In the genomic region with DNA sequence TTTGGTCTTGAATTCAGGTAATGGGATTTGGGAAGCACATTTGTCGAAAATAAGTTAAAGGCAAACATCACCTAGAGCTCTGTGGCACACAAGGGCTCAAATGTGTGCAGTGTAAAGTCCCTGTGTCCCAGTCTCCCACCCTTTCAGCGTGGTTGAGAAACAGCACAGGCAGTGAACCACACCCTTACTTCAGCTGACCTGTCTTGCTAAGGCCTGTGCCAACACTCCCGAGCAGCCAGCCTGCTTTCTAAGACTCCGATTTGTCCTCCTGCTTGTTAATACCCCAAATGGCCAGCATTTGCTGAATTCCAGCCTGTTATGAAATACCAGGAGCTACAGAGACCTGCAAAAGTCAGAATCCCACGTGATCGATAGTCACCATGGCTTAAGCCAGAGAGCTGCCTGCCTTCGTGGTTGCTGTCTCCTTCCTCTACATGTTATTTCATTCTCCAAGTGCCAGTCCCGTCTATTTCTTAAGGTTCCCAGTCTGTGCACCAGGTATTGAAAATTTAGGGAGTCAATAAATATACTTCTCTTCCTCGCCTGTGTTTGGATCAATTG, we compare ENCODE assay signal across 18 cellular contexts.
"Had no signal": no experiment of that assay in that cellular context is flagged by ENCODE, and none has a peak within 500 bp of the region (broad histone marks: within the 10 kb centered on the region; RNA-seq: fewer than 3 reads in every experiment).

No MANE protein-coding gene starts in this region.

- H3K27ac ChIP-seq: breast epithelium, colonic mucosa, epithelial cell of prostate, spleen, thyroid gland had no signal

- H3K4me1 ChIP-seq: breast epithelium, colonic mucosa, spleen, thyroid gland had no signal

- DNase-seq: activated CD4-positive, alpha-beta T cell treated with anti-CD3 and anti-CD28 coated beads for 1 hour; activated CD4-positive, alpha-beta T cell treated with anti-CD3 and anti-CD28 coated beads, Interleukin-2, amount 50 U/mL, for 48 hours; activated naive CD4-positive, alpha-beta T cell treated with Interleukin-2 at 50 U/mL for 16 hours; activated naive CD8-positive, alpha-beta T cell treated with anti-CD3 and anti-CD28 coated beads for 36 hours; activated T-cell treated with anti-CD3 and anti-CD28 coated beads, Interleukin-2, amount 50 U/mL, for 48 hours; colonic mucosa; foreskin fibroblast; immature natural killer cell; mesenchymal stem cell; occipital lobe; posterior cingulate gyrus; spleen; stimulated activated CD4-positive, alpha-beta T cell treated with anti-CD3 and anti-CD28 coated beads, Interleukin-4, amount 100 ng/mL, for 24 hours; stimulated activated naive CD4-positive, alpha-beta T cell treated with Interleukin-2 at 50 U/mL for 16 hours; T-helper 1 cell; thyroid gland had no signal

- H3K36me3 ChIP-seq: breast epithelium, colonic mucosa, spleen, thyroid gland had no signal

- H3K27me3 ChIP-seq: breast epithelium, colonic mucosa, spleen, thyroid gland had no signal

- H3K9me3 ChIP-seq: breast epithelium, colonic mucosa, spleen, thyroid gland had no signal

- H3K4me3 ChIP-seq: breast epithelium, colonic mucosa, spleen, thyroid gland had no signal
